In genomic region chr13:20873348-20873747, GRCh38 we compare ENCODE assay signal across 1 cellular context.
TF ChIP-seq lines count a peak whose summit lies in the region.

No MANE protein-coding gene starts in this region.

TF ChIP-seq in GM23338, 12 proteins besides CTCF, POLR2A, EP300 and RAD21 (continued from another document):
- TF ChIP-seq ZNF462 (CRISPR knock-in tag; IDR thresholded peaks at IDR 0.05): no peak
- TF ChIP-seq EZH2 (IDR thresholded peaks at IDR 0.05; ENCODE audit: low read depth, unreplicated experiment): no peak
- no peak for TF ChIP-seq ZNF114 (CRISPR knock-in tag; IDR thresholded peaks at IDR 0.05)
- no peak for TF ChIP-seq JUNB (IDR thresholded peaks at IDR 0.05; ENCODE audit: unreplicated experiment)
- no peak for TF ChIP-seq STAT1 (IDR thresholded peaks at IDR 0.05; ENCODE audit: unreplicated experiment)
TF ChIP-seq in GM23338: peak in this region for 0.
